Comparison of ENCODE assay signal across 8 cellular contexts in the genomic region with DNA sequence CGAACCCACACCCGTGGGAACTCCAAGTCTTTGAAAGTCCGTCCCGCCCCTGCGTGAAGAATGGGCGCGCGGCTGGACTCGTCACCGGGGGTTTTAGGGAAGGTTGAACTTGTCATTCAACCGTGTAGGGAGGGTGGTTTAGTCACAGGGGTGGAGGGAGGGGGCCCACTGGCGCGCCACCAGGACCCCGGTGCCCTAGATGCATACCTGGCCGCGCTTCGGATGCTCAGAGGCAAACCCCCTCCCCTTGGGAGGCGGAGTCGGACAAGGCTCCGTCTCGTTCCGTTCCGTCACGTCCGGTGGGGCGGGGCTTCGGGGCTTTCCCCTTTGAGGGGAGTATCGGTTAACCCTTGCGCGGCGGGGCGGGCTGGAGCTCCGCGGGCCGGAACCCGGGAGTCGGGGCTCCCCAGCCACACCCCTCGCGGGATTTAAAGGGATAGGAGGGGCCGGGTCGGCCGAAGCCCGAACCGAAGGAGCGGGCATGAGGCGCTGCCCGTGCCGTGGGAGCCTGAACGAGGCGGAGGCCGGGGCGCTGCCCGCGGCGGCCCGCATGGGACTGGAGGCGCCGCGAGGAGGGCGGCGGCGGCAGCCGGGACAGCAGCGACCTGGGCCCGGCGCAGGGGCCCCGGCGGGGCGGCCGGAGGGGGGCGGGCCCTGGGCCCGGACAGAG. TPM values are rescaled to one million over a fixed set of nuclear protein-coding genes. Genes with fewer than 3 reads are reported as not detected.
DNase-seq lines count a peak whose midpoint lies in the region; ATAC-seq and TF ChIP-seq lines count a peak whose summit lies in the region.

A gene (minus strand): TSS at position 232 of the 670 bp plus-strand sequence. CDS start 2,254 bp downstream, outside the sequence.
A gene (plus strand): TSS at position 458 of the 670 bp plus-strand sequence. CDS start 24 bp downstream, at position 482.

- no peaks in the 10 kb centered on the region for H3K36me3 Mint-ChIP-seq in IgD-negative memory B cell

- peak; percentile 27 for TF ChIP-seq CTCF in mucosa of descending colon (IDR thresholded peaks at IDR 0.05)

- peak within 1 kb of the TSS; percentile 94 to 98 (median 97) for H3K27ac Mint-ChIP-seq in IgD-negative memory B cell

- intact Hi-C loops in mucosa of descending colon (cut with DNase I, micrococcal nuclease): no loop called here

- ATAC-seq in GM21576 (IDR thresholded peaks at IDR 0.05; ENCODE audit: unreplicated experiment) (peak; percentile 67), mucosa of descending colon (peak; percentile 76)

- peak within 1 kb of the TSS; percentile 91 to 98 (median 97) for H3K4me3 Mint-ChIP-seq in IgD-negative memory B cell

- H3K4me1 Mint-ChIP-seq in IgD-negative memory B cell: peaks cover 41 to 46% (median 43%) of the 10 kb centered on the region in 3 donors

- H3K27ac ChIP-seq in epithelial cell of prostate: peak within 1 kb of the TSS; percentile 99

- H3K27me3 Mint-ChIP-seq in IgD-negative memory B cell: no peaks in the 10 kb centered on the region

- H3K36me3 ChIP-seq in mucosa of descending colon (ENCODE audit: low read depth): no peaks in the 10 kb centered on the region

- DNase-seq in DMS153 (lab: John Stamatoyannopoulos, UW) (peak; percentile 92), OCI-M1 (lab: John Stamatoyannopoulos, UW) (peak; percentile 99), activated T-cell treated with anti-CD3 and anti-CD28 coated beads for 48 hours (ENCODE audit: low read depth) (peak; percentile 100), epithelial cell of prostate (ENCODE audit: low read depth, low spot score) (peak; percentile 95), mucosa of descending colon (peak; percentile 100)
- peak; percentile 100 for DNase-seq in stimulated activated CD8-positive, alpha-beta memory T cell treated with anti-CD3 and anti-CD28 coated beads, Interleukin-4, amount 100 ng/mL, for 1 hour (ENCODE audit: low read depth in 2 of 2, low spot score in 1 of 2)

- no peaks in the 10 kb centered on the region for H3K9me3 ChIP-seq in mucosa of descending colon

- no peaks in the 10 kb centered on the region for H3K9me3 Mint-ChIP-seq in IgD-negative memory B cell

- H3K4me3 ChIP-seq in mucosa of descending colon: peak within 1 kb of the TSS; percentile 69

- peaks cover 31% of the 10 kb centered on the region for H3K4me1 ChIP-seq in mucosa of descending colon (ENCODE audit: low read depth)

RNA-seq across cellular contexts. Expression of the first gene that starts in this region (rescaled TPM):
- polyA plus RNA-seq in IgD-negative memory B cell: 24.2 TPM
- total RNA-seq in mucosa of descending colon: 10 to 100 TPM; 29.9 to 49.2 (median 39.3) TPM

RNA-seq across cellular contexts. Expression of the second gene that starts in this region (rescaled TPM):
- polyA plus RNA-seq in IgD-negative memory B cell: 8.8 TPM
- total RNA-seq in mucosa of descending colon: 10 to 100 TPM; 22.1 to 26.1 (median 23.2) TPM

Comparison
In these comparisons a context has a peak if more than half of its experiments do, and no peak if none do; other contexts are left out.
1. Peak in every context shown above with its lines: DNase-seq, ATAC-seq, H3K4me3 ChIP-seq and H3K27ac ChIP-seq.